In the genomic region with DNA sequence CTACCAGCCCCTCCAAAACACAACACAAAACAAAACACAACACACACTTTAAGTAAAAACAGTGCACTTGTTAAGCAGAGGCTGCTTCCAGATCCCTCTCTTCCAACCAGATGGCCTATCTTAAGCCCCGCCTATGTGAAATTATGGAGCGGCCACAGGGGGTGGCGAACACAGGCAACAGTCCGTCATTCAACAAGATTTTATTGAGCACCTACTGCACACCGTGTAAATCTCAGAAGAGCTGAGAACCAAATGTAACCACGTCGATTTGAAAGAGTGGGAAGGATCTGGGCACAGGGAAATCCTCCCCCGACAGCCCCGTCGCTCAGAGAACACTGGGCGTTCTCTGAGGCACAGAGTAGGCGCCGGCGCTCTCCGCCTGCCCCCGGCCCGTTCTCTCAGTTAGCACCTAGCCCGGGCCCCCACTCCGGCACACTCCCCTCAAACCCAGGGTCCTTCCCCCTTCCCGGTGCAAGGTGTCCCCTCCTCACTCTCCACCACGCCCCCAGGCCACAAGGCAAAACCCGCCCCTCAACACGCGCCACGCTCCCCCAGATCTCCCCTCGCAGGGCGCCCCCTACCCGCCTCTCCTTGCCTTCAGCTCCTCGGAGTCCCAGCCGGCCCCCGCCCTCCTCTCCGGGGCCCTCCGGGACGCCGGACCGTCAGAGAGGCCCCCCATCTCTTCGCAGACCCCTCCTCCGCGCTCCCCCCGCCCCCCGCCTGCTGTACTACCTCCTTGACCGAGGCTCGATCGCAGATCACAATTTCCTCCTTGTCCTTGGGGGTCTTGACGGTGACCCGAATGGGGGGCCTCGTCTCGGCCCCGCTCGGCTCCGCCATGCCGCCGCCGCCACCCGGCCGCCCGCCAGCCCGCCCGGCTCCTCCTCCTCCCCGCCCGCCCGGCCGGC, we compare ENCODE assay signal across 1 cellular context.
TF ChIP-seq lines count a peak whose summit lies in the region.

No MANE protein-coding gene starts in this region.

TF ChIP-seq in IMR-90, 13 proteins besides CTCF, POLR2A, EP300 and RAD21:
- no peak for TF ChIP-seq CEBPB (IDR thresholded peaks at IDR 0.05; ENCODE audit: low read depth, low read length)
- TF ChIP-seq NFE2L2 (IDR thresholded peaks at IDR 0.05; ENCODE audit: low read depth, low read length), result no peak
- TF ChIP-seq BHLHE40 (IDR thresholded peaks at IDR 0.05; ENCODE audit: low read depth, low read length), result no peak
- 0 out of 2 replicates have a peak, but pooled peaks have one; percentile 44 for TF ChIP-seq MXI1 (IDR thresholded peaks at IDR 0.05; ENCODE audit: borderline replicate concordance, low read depth, low read length)
- no peak for TF ChIP-seq FOS (IDR thresholded peaks at IDR 0.05; ENCODE audit: low read depth, low read length)
- TF ChIP-seq, protein P1, sequence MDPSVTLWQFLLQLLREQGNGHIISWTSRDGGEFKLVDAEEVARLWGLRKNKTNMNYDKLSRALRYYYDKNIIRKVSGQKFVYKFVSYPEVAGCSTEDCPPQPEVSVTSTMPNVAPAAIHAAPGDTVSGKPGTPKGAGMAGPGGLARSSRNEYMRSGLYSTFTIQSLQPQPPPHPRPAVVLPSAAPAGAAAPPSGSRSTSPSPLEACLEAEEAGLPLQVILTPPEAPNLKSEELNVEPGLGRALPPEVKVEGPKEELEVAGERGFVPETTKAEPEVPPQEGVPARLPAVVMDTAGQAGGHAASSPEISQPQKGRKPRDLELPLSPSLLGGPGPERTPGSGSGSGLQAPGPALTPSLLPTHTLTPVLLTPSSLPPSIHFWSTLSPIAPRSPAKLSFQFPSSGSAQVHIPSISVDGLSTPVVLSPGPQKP (IDR thresholded peaks at IDR 0.05; ENCODE audit: borderline replicate concordance, low read depth, low read length), result no peak
- TF ChIP-seq RFX5 (IDR thresholded peaks at IDR 0.05; ENCODE audit: low read depth, low read length), result no peak
- TF ChIP-seq MAZ (IDR thresholded peaks at IDR 0.05; ENCODE audit: borderline replicate concordance, low read depth, low read length), result 0 out of 2 replicates have a peak, but pooled peaks have one; percentile 12
TF ChIP-seq in IMR-90: peak in this region for 2.
